9 cellular contexts compared by ENCODE assay signal in genomic region chr12:96402061-96402460, GRCh38. TPM values are rescaled to one million over a fixed set of nuclear protein-coding genes. Genes with fewer than 3 reads are reported as not detected.
DNase-seq lines count a peak whose midpoint lies in the region; ATAC-seq and TF ChIP-seq lines count a peak whose summit lies in the region.
"Had no signal": no experiment of that assay in that cellular context is flagged by ENCODE, and none has a peak within 500 bp of the region (broad histone marks: within the 10 kb centered on the region; RNA-seq: fewer than 3 reads in every experiment).

No MANE protein-coding gene starts in this region.

- CTCF ChIA-PET in CD8-positive, alpha-beta memory T cell (lab: Charles Lee): interaction anchor here (1.0 to 4.8 kb wide), 6 partner anchors 44 to 186 kb away, joined by 3 to 35 read pairs (median 14); partner anchors contain the start of gene CFAP54
- CTCF ChIA-PET in IMR-90 (lab: Yijun Ruan, JAX): interaction anchor here (1.1 to 1.7 kb wide), 3 partner anchors 87 to 162 kb away, joined by 3 to 5 read pairs (median 4); partner anchors contain the start of gene CFAP54

- H3K9me3 Mint-ChIP-seq in CD8-positive, alpha-beta memory T cell: no peaks in the 10 kb centered on the region
- no peaks in the 10 kb centered on the region for H3K9me3 Mint-ChIP-seq in activated naive CD8-positive, alpha-beta T cell (ENCODE audit: low read depth)

- peak overlapping the region in 7 of 8 donors; percentile 93 to 99 (median 97) for H3K27ac Mint-ChIP-seq in CD8-positive, alpha-beta memory T cell
- peak overlapping the region; percentile 95 for H3K27ac Mint-ChIP-seq in activated naive CD8-positive, alpha-beta T cell

- peak in 1 of 5 donors; percentile 65 for DNase-seq in CD8-positive, alpha-beta memory T cell
- DNase-seq in IMR-90 (no peak), GM19238 (ENCODE audit: insufficient read length, low spot score) (no peak), amygdala (lab: John Stamatoyannopoulos, UW) (no peak)
- DNase-seq: SIG-M5 had no signal

- no peak overlapping the region for H3K14ac ChIP-seq in IMR-90 (replicated peaks; ENCODE audit: low read depth, low read length)

- H3K79me1 ChIP-seq in IMR-90 (ENCODE audit: low read depth in 1 of 2, low read length in 2 of 2): peaks cover 0 to 12% of the 10 kb centered on the region in 2 experiments; a peak in 2 of 4 replicates

- peaks cover 19% of the 10 kb centered on the region for H3K4me1 ChIP-seq in CD8-positive, alpha-beta memory T cell (ENCODE audit: insufficient read depth, low read length)
- H3K4me1 ChIP-seq in IMR-90 (ENCODE audit: control insufficient read depth, insufficient read depth, low read length): no peaks in the 10 kb centered on the region
- H3K4me1 ChIP-seq in muscle layer of colon (ENCODE audit: insufficient read depth, low read length): peaks cover 11% of the 10 kb centered on the region

- H3K4me2 ChIP-seq in IMR-90 (ENCODE audit: low read depth, low read length): no peak overlapping the region; the same call in 1 of the 2 replicates

- H2BK20ac ChIP-seq in IMR-90 (ENCODE audit: low read depth, low read length): no peak overlapping the region

- H3K4ac ChIP-seq in IMR-90 (ENCODE audit: low read depth, low read length): 0 out of 2 replicates have a peak overlapping the region, but pooled peaks have one; percentile 8

- peaks cover 27 to 31% (median 29%) of the 10 kb centered on the region in 3 donors for H3K4me1 Mint-ChIP-seq in CD8-positive, alpha-beta memory T cell
- peaks cover 30% of the 10 kb centered on the region for H3K4me1 Mint-ChIP-seq in activated naive CD8-positive, alpha-beta T cell (ENCODE audit: low read depth)

- intact Hi-C loops in IMR-90 (cut with micrococcal nuclease): no loop called here

- dilution Hi-C loops in IMR-90 (cut with HindIII; ENCODE audit: low sequenced_read_pairs, unreplicated experiment): no loop called here

- H3K4me3 ChIP-seq in CD8-positive, alpha-beta memory T cell (ENCODE audit: low read length): no peak overlapping the region
- H3K4me3 ChIP-seq in IMR-90 (ENCODE audit: insufficient read depth, low read depth, low read length) (no peak overlapping the region), muscle layer of colon (ENCODE audit: low read depth in 1 of 2, low read length in 2 of 2) (no peak overlapping the region)

- no peak overlapping the region for H3K9ac ChIP-seq in IMR-90 (ENCODE audit: low read depth, low read length)
- no peak overlapping the region for H3K9ac ChIP-seq in muscle layer of colon (ENCODE audit: low read length)

- no peak overlapping the region for H4K91ac ChIP-seq in IMR-90 (ENCODE audit: insufficient read depth, low read depth, low read length)

- no peak overlapping the region; a peak in 1 of 4 replicates for H4K8ac ChIP-seq in IMR-90 (ENCODE audit: low read depth in 2 of 2, low read length in 2 of 2)

- H3K18ac ChIP-seq in IMR-90 (ENCODE audit: low read depth, low read length): no peak overlapping the region

- H3K9me3 ChIP-seq in CD8-positive, alpha-beta memory T cell (ENCODE audit: low read length): no peaks in the 10 kb centered on the region
- no peaks in the 10 kb centered on the region for H3K9me3 ChIP-seq in IMR-90 (ENCODE audit: control insufficient read depth, insufficient read depth, low read length)
- H3K9me3 ChIP-seq in muscle layer of colon (ENCODE audit: low read length): no peaks in the 10 kb centered on the region

- peaks cover 0 to 2% of the 10 kb centered on the region in 2 donors for H3K27me3 Mint-ChIP-seq in CD8-positive, alpha-beta memory T cell
- no peaks in the 10 kb centered on the region for H3K27me3 Mint-ChIP-seq in activated naive CD8-positive, alpha-beta T cell

- 100% methylated on average over 5 of the region's 6 CpGs; no CpG with 5 or more reads in 1 of the 2 experiments for WGBS in IMR-90 (ENCODE audit: extremely low coverage in 2 of 2, insufficient read length in 1 of 2), 2 experiments

- TF ChIP-seq CTCF in IMR-90 (conservative IDR thresholded peaks at IDR 0.05; ENCODE audit: low read depth, low read length): no peak

- H2BK5ac ChIP-seq in IMR-90 (ENCODE audit: low read depth, low read length, poor library complexity, severe bottlenecking): peak overlapping the region; percentile 98

- H3K23ac ChIP-seq in IMR-90 (ENCODE audit: low read depth, low read length): no peak overlapping the region

- peak overlapping the region; percentile 78 for H2AK5ac ChIP-seq in IMR-90 (ENCODE audit: low read depth, low read length)

- H3K4me3 Mint-ChIP-seq in CD8-positive, alpha-beta memory T cell: peak overlapping the region in 3 of 7 donors; percentile 36 to 98 (median 95)
- H3K4me3 Mint-ChIP-seq in activated naive CD8-positive, alpha-beta T cell: no peak overlapping the region

- peaks cover 16% of the 10 kb centered on the region; the same call in 1 of the 2 replicates for H4K20me1 ChIP-seq in IMR-90 (ENCODE audit: insufficient read depth, low read length)

- no TSS peak for BruUV-seq in IMR-90 (replicated peaks; lab: Mats Ljungman, UMichigan)

- TF ChIP-seq POLR2A in IMR-90 (IDR thresholded peaks at IDR 0.05; ENCODE audit: low read depth, low read length): no peak

- no peaks in the 10 kb centered on the region for H3K36me3 ChIP-seq in CD8-positive, alpha-beta memory T cell (ENCODE audit: insufficient read depth, low read length)
- H3K36me3 ChIP-seq in IMR-90 (ENCODE audit: control insufficient read depth, insufficient read depth, low read length) (no peaks in the 10 kb centered on the region), muscle layer of colon (ENCODE audit: insufficient read depth, low read length) (no peaks in the 10 kb centered on the region)

- H3K27ac ChIP-seq in CD8-positive, alpha-beta memory T cell (ENCODE audit: low read depth, low read length): no peak overlapping the region
- H3K27ac ChIP-seq in IMR-90 (ENCODE audit: insufficient read depth, low read length) (peak overlapping the region; percentile 57; the same call in 1 of the 2 replicates), muscle layer of colon (ENCODE audit: low read depth, low read length) (peak overlapping the region; percentile 94)

- no peak overlapping the region for H2BK15ac ChIP-seq in IMR-90 (ENCODE audit: low read depth, low read length)

- in situ Hi-C loops in IMR-90 (cut with MboI; ENCODE audit: low sequenced_read_pairs): loop anchor here (5.0 kb wide), 2 partner anchors 85 to 340 kb away; partner anchors contain the start of gene CFAP54

- H3K9me1 ChIP-seq in IMR-90 (ENCODE audit: insufficient read depth, low read length): no peaks in the 10 kb centered on the region

- H2AFZ ChIP-seq in IMR-90 (replicated peaks; ENCODE audit: low read length, poor library complexity): no peak overlapping the region

- no peak for TF ChIP-seq RAD21 in IMR-90 (IDR thresholded peaks at IDR 0.05; ENCODE audit: low read length)

- POLR2A ChIA-PET in CD8-positive, alpha-beta memory T cell (lab: Charles Lee): interaction anchor here (1.5 to 1.9 kb wide), 2 partner anchors 99 to 114 kb away, joined by 6 to 8 read pairs; no protein-coding TSS in a partner anchor
- POLR2A ChIA-PET in IMR-90 (lab: Charles Lee; ENCODE audit: unreplicated experiment): no interaction called here

- no peaks in the 10 kb centered on the region for H3K27me3 ChIP-seq in CD8-positive, alpha-beta memory T cell (ENCODE audit: insufficient read depth, low read length, poor library complexity, severe bottlenecking)
- H3K27me3 ChIP-seq in IMR-90 (ENCODE audit: control insufficient read depth, insufficient read depth, low read length) (no peaks in the 10 kb centered on the region), muscle layer of colon (ENCODE audit: control insufficient read depth in 1 of 2, insufficient read depth in 2 of 2, low read length in 2 of 2) (no peaks in the 10 kb centered on the region)

- H4K5ac ChIP-seq in IMR-90 (ENCODE audit: low read depth, low read length): no peak overlapping the region

- H2AK9ac ChIP-seq in IMR-90 (replicated peaks; ENCODE audit: low read depth, low read length, poor library complexity): no peak overlapping the region

- peaks cover 0 to 23% (median 0%) of the 10 kb centered on the region in 3 donors for H3K36me3 Mint-ChIP-seq in CD8-positive, alpha-beta memory T cell
- H3K36me3 Mint-ChIP-seq in activated naive CD8-positive, alpha-beta T cell: no peaks in the 10 kb centered on the region

- H2BK120ac ChIP-seq in IMR-90 (ENCODE audit: low read depth, low read length): no peak overlapping the region

- no peak overlapping the region for H3K56ac ChIP-seq in IMR-90 (ENCODE audit: extremely low read depth, insufficient read depth, low read length)

- ATAC-seq in IMR-90 (ENCODE audit: low read depth) (no peak), HG03571 (IDR thresholded peaks at IDR 0.05; ENCODE audit: unreplicated experiment) (no peak)
- ATAC-seq: left colon had no signal

TF ChIP-seq in IMR-90, 13 proteins besides CTCF, POLR2A, EP300 and RAD21:
- TF ChIP-seq MAFK (IDR thresholded peaks at IDR 0.05; ENCODE audit: low read depth, low read length) (no peak), SMC3 (IDR thresholded peaks at IDR 0.05; ENCODE audit: low read depth, low read length) (no peak), ELK1 (IDR thresholded peaks at IDR 0.05; ENCODE audit: borderline replicate concordance, low read depth, low read length) (no peak), RCOR1 (IDR thresholded peaks at IDR 0.05; ENCODE audit: insufficient replicate concordance, low read length) (no peak), NFE2L2 (IDR thresholded peaks at IDR 0.05; ENCODE audit: low read depth, low read length) (no peak), CEBPB (IDR thresholded peaks at IDR 0.05; ENCODE audit: low read depth, low read length) (no peak), MXI1 (IDR thresholded peaks at IDR 0.05; ENCODE audit: borderline replicate concordance, low read depth, low read length) (no peak), CHD1 (IDR thresholded peaks at IDR 0.05; ENCODE audit: low read depth, low read length) (no peak), RFX5 (IDR thresholded peaks at IDR 0.05; ENCODE audit: low read depth, low read length) (no peak), MAZ (IDR thresholded peaks at IDR 0.05; ENCODE audit: borderline replicate concordance, low read depth, low read length) (no peak)

RNA-seq across cellular contexts. Expression of gene CDK17, which starts 1.8 kb away (rescaled TPM):
- total RNA-seq in CD8-positive, alpha-beta memory T cell: 10 to 100 TPM; 34.6 to 36.0 TPM
- 40.0 TPM for polyA plus RNA-seq in CD8-positive, alpha-beta memory T cell
- 50.2 and 58.9 TPM in 2 replicates for total RNA-seq in IMR-90 (2012; rRNA removed)
- 14.5 and 15.4 TPM in 2 replicates for polyA plus RNA-seq in IMR-90 (2012; rRNA removed)
- polyA plus RNA-seq in IMR-90 (2012; cell fraction: cytosol; rRNA removed): 6.0 and 8.4 TPM in 2 replicates
- polyA plus RNA-seq in IMR-90 (2012; cell fraction: nucleus; rRNA removed; ENCODE audit: low replicate concordance): 8.1 and 41.6 TPM in 2 replicates
